ENCODE assay signal across 21 cellular contexts in genomic region chr5:39130716-39131115, GRCh38. TPM values are rescaled to one million over a fixed set of nuclear protein-coding genes. Genes with fewer than 3 reads are reported as not detected.
DNase-seq lines count a peak whose midpoint lies in the region; ATAC-seq and TF ChIP-seq lines count a peak whose summit lies in the region.
"Had no signal": no experiment of that assay in that cellular context is flagged by ENCODE, and none has a peak within 500 bp of the region (broad histone marks: within the 10 kb centered on the region; RNA-seq: fewer than 3 reads in every experiment).

No MANE protein-coding gene starts in this region.

- ATAC-seq in activated naive CD8-positive, alpha-beta T cell treated with anti-CD3 and anti-CD28 coated beads, Interleukin-2, amount 50 U/mL, for 24 hours, result no peak
- ATAC-seq in CD8-positive, alpha-beta T cell, result no peak
- ATAC-seq in T-helper 17 cell, result no peak
- ATAC-seq in stimulated activated naive CD8-positive, alpha-beta T cell treated with anti-CD3 and anti-CD28 coated beads, Interleukin-15, amount 100 ng/mL, for 72 hours, result no peak

- H3K4me3 Mint-ChIP-seq in activated naive CD8-positive, alpha-beta T cell, result no peak overlapping the region
- no peak overlapping the region for H3K4me3 Mint-ChIP-seq in activated naive CD8-positive, alpha-beta T cell treated with anti-CD3 and anti-CD28 coated beads, Interleukin-2, amount 50 U/mL, for 24 hours
- H3K4me3 Mint-ChIP-seq in CD8-positive, alpha-beta T cell, result no peak overlapping the region
- H3K4me3 Mint-ChIP-seq in T-helper 17 cell, result no peak overlapping the region
- H3K4me3 Mint-ChIP-seq in stimulated activated naive CD8-positive, alpha-beta T cell treated with anti-CD3 and anti-CD28 coated beads, Interleukin-15, amount 100 ng/mL, for 72 hours, result no peak overlapping the region

- peaks cover 11% of the 10 kb centered on the region for H3K36me3 Mint-ChIP-seq in activated naive CD8-positive, alpha-beta T cell
- peaks cover 38% of the 10 kb centered on the region for H3K36me3 Mint-ChIP-seq in activated naive CD8-positive, alpha-beta T cell treated with anti-CD3 and anti-CD28 coated beads, Interleukin-2, amount 50 U/mL, for 24 hours (ENCODE audit: low read depth)
- peaks cover 93% of the 10 kb centered on the region for H3K36me3 Mint-ChIP-seq in CD8-positive, alpha-beta T cell
- H3K36me3 Mint-ChIP-seq in T-helper 17 cell (ENCODE audit: low read depth), result peaks cover 27% of the 10 kb centered on the region

- H3K27ac ChIP-seq in CD8-positive, alpha-beta T cell (ENCODE audit: low read depth, low read length), result no peak overlapping the region
- H3K27ac ChIP-seq: GM23248, Peyer's patch, SJCRH30 had no signal

- no peak overlapping the region for H3K4me3 ChIP-seq in CD8-positive, alpha-beta T cell (ENCODE audit: low read depth, low read length)
- H3K4me3 ChIP-seq: GM23248, Peyer's patch, SJCRH30 had no signal

- POLR2A ChIA-PET in CD8-positive, alpha-beta T cell (lab: Charles Lee), result interaction anchor here (1.4 kb wide), 1 partner anchor 57 kb away, joined by 3 read pairs; no protein-coding TSS in a partner anchor

- H3K27ac Mint-ChIP-seq in activated naive CD8-positive, alpha-beta T cell, result peak overlapping the region; percentile 85
- H3K27ac Mint-ChIP-seq in activated naive CD8-positive, alpha-beta T cell treated with anti-CD3 and anti-CD28 coated beads, Interleukin-2, amount 50 U/mL, for 24 hours, result no peak overlapping the region
- H3K27ac Mint-ChIP-seq in CD8-positive, alpha-beta T cell, result peak overlapping the region; percentile 70
- H3K27ac Mint-ChIP-seq in T-helper 17 cell, result peak overlapping the region; percentile 93
- no peak overlapping the region for H3K27ac Mint-ChIP-seq in stimulated activated naive CD8-positive, alpha-beta T cell treated with anti-CD3 and anti-CD28 coated beads, Interleukin-15, amount 100 ng/mL, for 72 hours

- no peaks in the 10 kb centered on the region for H3K27me3 ChIP-seq in CD8-positive, alpha-beta T cell (ENCODE audit: insufficient read depth, low read length)
- H3K27me3 ChIP-seq: Peyer's patch, SJCRH30 had no signal

- DNase-seq in activated naive CD8-positive, alpha-beta T cell treated with anti-CD3 and anti-CD28 coated beads, Interleukin-2, amount 50 U/mL, for 24 hours, result no peak
- no peak for DNase-seq in CD8-positive, alpha-beta T cell
- no peak for DNase-seq in T-helper 17 cell
- no peak for DNase-seq in HT-29 (ENCODE audit: low spot score)
- DNase-seq in stimulated activated naive CD8-positive, alpha-beta T cell treated with anti-CD3 and anti-CD28 coated beads, Interleukin-15, amount 100 ng/mL, for 72 hours, result no peak
- no peak for DNase-seq in stimulated activated CD4-positive, alpha-beta T cell treated with anti-CD3 and anti-CD28 coated beads, Interleukin-2, amount 100 ng/mL, for 24 hours
- DNase-seq: BE2C, Calu3, DMS153, GM23248, HCEC 1CT, Kasumi-1, NCI-H1694, NCI-H2081, NCI-H2171, NCI-H345, NCI-H524 treated with DMSO at 0.1 percent for 48 hours, NCI-H82, Peyer's patch, SJCRH30 had no signal

- no peaks in the 10 kb centered on the region for H3K9me3 Mint-ChIP-seq in activated naive CD8-positive, alpha-beta T cell (ENCODE audit: low read depth)
- H3K9me3 Mint-ChIP-seq in activated naive CD8-positive, alpha-beta T cell treated with anti-CD3 and anti-CD28 coated beads, Interleukin-2, amount 50 U/mL, for 24 hours, result no peaks in the 10 kb centered on the region
- H3K9me3 Mint-ChIP-seq in CD8-positive, alpha-beta T cell, result no peaks in the 10 kb centered on the region
- no peaks in the 10 kb centered on the region for H3K9me3 Mint-ChIP-seq in stimulated activated naive CD8-positive, alpha-beta T cell treated with anti-CD3 and anti-CD28 coated beads, Interleukin-15, amount 100 ng/mL, for 72 hours

- TF ChIP-seq CTCF in CD8-positive, alpha-beta T cell (IDR thresholded peaks at IDR 0.05), result no peak

- CTCF ChIA-PET in CD8-positive, alpha-beta T cell (lab: Charles Lee), result no interaction called here

- H3K27me3 Mint-ChIP-seq in activated naive CD8-positive, alpha-beta T cell, result no peaks in the 10 kb centered on the region
- no peaks in the 10 kb centered on the region for H3K27me3 Mint-ChIP-seq in activated naive CD8-positive, alpha-beta T cell treated with anti-CD3 and anti-CD28 coated beads, Interleukin-2, amount 50 U/mL, for 24 hours
- no peaks in the 10 kb centered on the region for H3K27me3 Mint-ChIP-seq in CD8-positive, alpha-beta T cell (ENCODE audit: low read depth)
- H3K27me3 Mint-ChIP-seq in T-helper 17 cell, result no peaks in the 10 kb centered on the region
- no peaks in the 10 kb centered on the region for H3K27me3 Mint-ChIP-seq in stimulated activated naive CD8-positive, alpha-beta T cell treated with anti-CD3 and anti-CD28 coated beads, Interleukin-15, amount 100 ng/mL, for 72 hours

- H3K4me1 ChIP-seq in CD8-positive, alpha-beta T cell (ENCODE audit: insufficient read depth, low read length), result no peaks in the 10 kb centered on the region
- H3K4me1 ChIP-seq: BE2C, Peyer's patch, SJCRH30 had no signal

- no peaks in the 10 kb centered on the region for H3K9me3 ChIP-seq in CD8-positive, alpha-beta T cell (ENCODE audit: low read length)
- H3K9me3 ChIP-seq in T-helper 17 cell (ENCODE audit: control insufficient read depth, low read length, poor library complexity, severe bottlenecking), result no peaks in the 10 kb centered on the region
- H3K9me3 ChIP-seq: BE2C, Peyer's patch, SJCRH30 had no signal

- H3K4me1 Mint-ChIP-seq in activated naive CD8-positive, alpha-beta T cell (ENCODE audit: low read depth), result peaks cover 45% of the 10 kb centered on the region
- peaks cover 36% of the 10 kb centered on the region for H3K4me1 Mint-ChIP-seq in activated naive CD8-positive, alpha-beta T cell treated with anti-CD3 and anti-CD28 coated beads, Interleukin-2, amount 50 U/mL, for 24 hours
- peaks cover 57% of the 10 kb centered on the region for H3K4me1 Mint-ChIP-seq in CD8-positive, alpha-beta T cell (ENCODE audit: low read depth)
- peaks cover 25% of the 10 kb centered on the region for H3K4me1 Mint-ChIP-seq in T-helper 17 cell
- peaks cover 26% of the 10 kb centered on the region for H3K4me1 Mint-ChIP-seq in stimulated activated naive CD8-positive, alpha-beta T cell treated with anti-CD3 and anti-CD28 coated beads, Interleukin-15, amount 100 ng/mL, for 72 hours

- peaks cover 71% of the 10 kb centered on the region for H3K36me3 ChIP-seq in CD8-positive, alpha-beta T cell (ENCODE audit: insufficient read depth, low read length)
- H3K36me3 ChIP-seq: BE2C, Peyer's patch, SJCRH30 had no signal

- intact Hi-C loops in CD8-positive, alpha-beta T cell (cut with DNase I, micrococcal nuclease), result loop anchor here in 1 of 2 experiments (2.0 kb wide), 1 partner anchor 22 kb away; no protein-coding TSS in a partner anchor

RNA-seq across cellular contexts. Expression of gene RICTOR, which starts 56.5 kb away (rescaled TPM):
- total RNA-seq in CD8-positive, alpha-beta T cell, result 100 to 1,000 TPM; 116 to 128 TPM
- total RNA-seq in T-helper 17 cell, result 10 to 100 TPM; 84.8 to 88.8 TPM
- total RNA-seq in HT-29 (2014; rRNA removed; shearing (Covaris generic)), result 11.3 and 12.8 TPM in 2 replicates

Comparison
In these comparisons a context has a peak if more than half of its experiments do, and no peak if none do; other contexts are left out.
1. H3K27ac Mint-ChIP-seq: peak in activated naive CD8-positive, alpha-beta T cell (single experiment), CD8-positive, alpha-beta T cell (single experiment) and T-helper 17 cell (single experiment); none in activated naive CD8-positive, alpha-beta T cell treated with anti-CD3 and anti-CD28 coated beads, Interleukin-2, amount 50 U/mL, for 24 hours (single experiment) and stimulated activated naive CD8-positive, alpha-beta T cell treated with anti-CD3 and anti-CD28 coated beads, Interleukin-15, amount 100 ng/mL, for 72 hours (0 of 2).